ENCODE assay signal across 32 cellular contexts in genomic region chr16:25372716-25373115, GRCh38.
A peak's percentile ranks its signal among the peaks of the same experiment; 100 is the strongest.
DNase-seq lines count a peak whose midpoint lies in the region; ATAC-seq, FAIRE-seq and TF ChIP-seq lines count a peak whose summit lies in the region.
"Had no signal": no experiment of that assay in that cellular context is flagged by ENCODE, and none has a peak within 500 bp of the region (broad histone marks: within the 10 kb centered on the region; RNA-seq: fewer than 3 reads in every experiment).

No MANE protein-coding gene starts in this region.

- H3K56ac ChIP-seq in H9 (ENCODE audit: insufficient read length, low read depth, low read length), result no peak overlapping the region

- no peaks in the 10 kb centered on the region for H3K27me3 ChIP-seq in H9 (ENCODE audit: insufficient read depth, low read length)
- peaks cover 0 to 4% of the 10 kb centered on the region in 2 experiments; a peak in 1 of 5 replicates for H3K27me3 ChIP-seq in HepG2 (ENCODE audit: control insufficient read depth in 1 of 2, insufficient read depth in 2 of 2, low read length in 2 of 2)
- H3K27me3 ChIP-seq: ascending aorta; BLaER1 treated with 17β-estradiol and CSF1 and Interleukin-3, amounts not matched to agents 10 nM and 100 nM; cardiac muscle cell; colonic mucosa; right atrium auricular region had no signal

- no peak overlapping the region for H3K4me2 ChIP-seq in H9 (ENCODE audit: insufficient read depth, insufficient read length, low read length)
- H3K4me2 ChIP-seq in HepG2 (ENCODE audit: low read depth, low read length), result no peak overlapping the region
- H3K4me2 ChIP-seq: PC-9 had no signal

- no peaks in the 10 kb centered on the region for H3K79me2 ChIP-seq in H9 (ENCODE audit: insufficient read depth, low read length)
- H3K79me2 ChIP-seq in HepG2 (ENCODE audit: insufficient read depth, low read length), result no peaks in the 10 kb centered on the region

- H3K9me3 ChIP-seq in H9 (ENCODE audit: control insufficient read depth, low read depth, low read length) (no peaks in the 10 kb centered on the region), HepG2 (ENCODE audit: low read length) (no peaks in the 10 kb centered on the region), mucosa of descending colon (no peaks in the 10 kb centered on the region)
- H3K9me3 ChIP-seq: ascending aorta, colonic mucosa, right atrium auricular region had no signal

- H3K23me2 ChIP-seq in H9 (ENCODE audit: insufficient read length, low read depth, low read length, poor library complexity, severe bottlenecking), result no peaks in the 10 kb centered on the region

- H2BK120ac ChIP-seq in H9 (ENCODE audit: low read depth, low read length, poor library complexity, severe bottlenecking), result no peak overlapping the region

- H3K27ac ChIP-seq in H9 (ENCODE audit: insufficient read length, low read depth, low read length) (no peak overlapping the region), VCaP (no peak overlapping the region), HepG2 (ENCODE audit: extremely low read length, insufficient read depth, low read length) (no peak overlapping the region)
- H3K27ac ChIP-seq: ascending aorta, cardiac muscle cell, colonic mucosa, epithelial cell of prostate, GM23248, PC-9, right atrium auricular region had no signal

- in situ Hi-C loops in HepG2 (cut with HindIII; ENCODE audit: extremely low pct_ligation_motif_present, low pct_unique_long_range_greater_than_20kb), result no loop called here
- in situ Hi-C loops in G401 (cut with HindIII; ENCODE audit: low sequenced_read_pairs), result no loop called here

- H3K79me1 ChIP-seq in H9 (ENCODE audit: insufficient read depth, low read depth, low read length, poor library complexity, severe bottlenecking), result no peaks in the 10 kb centered on the region

- H3K23ac ChIP-seq in H9 (ENCODE audit: insufficient read length, low read depth, low read length), result no peak overlapping the region

- intact Hi-C loops in HepG2 (cut with micrococcal nuclease; ENCODE audit: unreplicated experiment) (no loop called here), mucosa of descending colon (cut with DNase I, micrococcal nuclease) (no loop called here)
- intact Hi-C loops in activated T-helper 2 cell treated with anti-CD3 and anti-CD28 coated beads, Interferon-gamma antibody, Interleukin-2, Interleukin-4, amounts not matched to agents 10 μg/mL and 5 μg/mL and 100 μg/mL, durations not matched to agents 14 hours and 24 hours and 36 hours (cut with micrococcal nuclease), result no loop called here

- TF ChIP-seq RAD21 in HepG2 (CRISPR knock-in tag; IDR thresholded peaks at IDR 0.05), result no peak

- H4K8ac ChIP-seq in H9 (replicated peaks; ENCODE audit: insufficient read length, low read depth, low read length), result no peak overlapping the region

- no peak overlapping the region; a peak in 1 of 7 replicates for H3K27ac Mint-ChIP-seq in H9
- no peak overlapping the region for H3K27ac Mint-ChIP-seq in activated T-helper 2 cell treated with anti-CD3 and anti-CD28 coated beads, Interferon-gamma antibody, Interleukin-2, Interleukin-4, amounts not matched to agents 10 μg/mL and 5 μg/mL and 100 μg/mL, durations not matched to agents 14 hours and 24 hours and 36 hours
- H3K27ac Mint-ChIP-seq: activated CD4-positive, alpha-beta T cell treated with anti-CD3 and anti-CD28 coated beads, Interleukin-2, amount 10 ng/mL, durations not matched to agents 7 days and 5 days; activated naive CD8-positive, alpha-beta T cell treated with anti-CD3 and anti-CD28 coated beads, Interleukin-2, amount 10 ng/mL, durations not matched to agents 7 days and 5 days; activated T-cell treated with anti-CD3 and anti-CD28 coated beads, Interleukin-2, amount 50 U/mL, for 24 hours had no signal

- CTCF ChIA-PET in HepG2 (lab: Yijun Ruan, JAX; ENCODE audit: low intra/inter-chr PET ratio, low total read pairs), result no interaction called here

- no peak for TF ChIP-seq POLR2A in HepG2 (IDR thresholded peaks at IDR 0.05; ENCODE audit: insufficient read depth in 1 of 2, low read depth in 2 of 2, low read length in 2 of 2)

- H3K36me3 Mint-ChIP-seq in H9 (ENCODE audit: insufficient read depth in 1 of 3, low read depth in 3 of 3), result peaks cover 0 to 4% (median 2%) of the 10 kb centered on the region in 3 experiments; a peak in 2 of 7 replicates
- no peaks in the 10 kb centered on the region for H3K36me3 Mint-ChIP-seq in activated T-helper 2 cell treated with anti-CD3 and anti-CD28 coated beads, Interferon-gamma antibody, Interleukin-2, Interleukin-4, amounts not matched to agents 10 μg/mL and 5 μg/mL and 100 μg/mL, durations not matched to agents 14 hours and 24 hours and 36 hours (ENCODE audit: low read depth)
- H3K36me3 Mint-ChIP-seq: activated naive CD8-positive, alpha-beta T cell treated with anti-CD3 and anti-CD28 coated beads, Interleukin-2, amount 10 ng/mL, durations not matched to agents 7 days and 5 days had no signal

- POLR2A ChIA-PET in HepG2 (lab: Yijun Ruan, JAX), result no interaction called here

- H4K20me1 ChIP-seq in H9 (ENCODE audit: control insufficient read depth, insufficient read depth, insufficient read length) (no peaks in the 10 kb centered on the region), HepG2 (ENCODE audit: insufficient read depth, low read length) (no peaks in the 10 kb centered on the region)
- H4K20me1 ChIP-seq: BLaER1 treated with 17β-estradiol and CSF1 and Interleukin-3, amounts not matched to agents 10 nM and 100 nM had no signal

- no peak overlapping the region for H3K4me3 Mint-ChIP-seq in H9
- H3K4me3 Mint-ChIP-seq in activated T-helper 2 cell treated with anti-CD3 and anti-CD28 coated beads, Interferon-gamma antibody, Interleukin-2, Interleukin-4, amounts not matched to agents 10 μg/mL and 5 μg/mL and 100 μg/mL, durations not matched to agents 14 hours and 24 hours and 36 hours (ENCODE audit: low read depth), result no peak overlapping the region
- H3K4me3 Mint-ChIP-seq: activated CD4-positive, alpha-beta T cell treated with anti-CD3 and anti-CD28 coated beads, Interleukin-2, amount 10 ng/mL, durations not matched to agents 7 days and 5 days; activated naive CD8-positive, alpha-beta T cell treated with anti-CD3 and anti-CD28 coated beads, Interleukin-2, amount 10 ng/mL, durations not matched to agents 7 days and 5 days; activated T-cell treated with anti-CD3 and anti-CD28 coated beads, Interleukin-2, amount 50 U/mL, for 24 hours; neural crest cell had no signal

- H3K14ac ChIP-seq in H9 (ENCODE audit: insufficient read depth, low read length), result no peak overlapping the region

- H3K9me3 Mint-ChIP-seq in H9, result no peaks in the 10 kb centered on the region; a peak in 1 of 5 replicates
- H3K9me3 Mint-ChIP-seq in activated T-helper 2 cell treated with anti-CD3 and anti-CD28 coated beads, Interferon-gamma antibody, Interleukin-2, Interleukin-4, amounts not matched to agents 10 μg/mL and 5 μg/mL and 100 μg/mL, durations not matched to agents 14 hours and 24 hours and 36 hours, result no peaks in the 10 kb centered on the region
- H3K9me3 Mint-ChIP-seq: activated CD4-positive, alpha-beta T cell treated with anti-CD3 and anti-CD28 coated beads, Interleukin-2, amount 10 ng/mL, durations not matched to agents 7 days and 5 days had no signal

- H4K91ac ChIP-seq in H9 (ENCODE audit: insufficient read length, low read depth, low read length), result no peak overlapping the region

- BruUV-seq in HepG2 (replicated peaks; lab: Mats Ljungman, UMichigan), result no TSS peak

- no peaks in the 10 kb centered on the region for H3K36me3 ChIP-seq in HepG2 (replicated peaks in 1 of 2; ENCODE audit: control insufficient read depth in 1 of 2, insufficient read depth in 2 of 2, low read length in 2 of 2)
- H3K36me3 ChIP-seq in mucosa of descending colon (ENCODE audit: low read depth), result no peaks in the 10 kb centered on the region
- H3K36me3 ChIP-seq: ascending aorta; BLaER1 treated with 17β-estradiol and CSF1 and Interleukin-3, amounts not matched to agents 10 nM and 100 nM; cardiac muscle cell; colonic mucosa; right atrium auricular region had no signal

- no peak overlapping the region for H2BK12ac ChIP-seq in H9 (ENCODE audit: insufficient read length, low read depth, low read length)

- no peak overlapping the region for H3K18ac ChIP-seq in H9 (ENCODE audit: insufficient read length, low read depth, low read length)

- H3T11ph ChIP-seq in H9 (ENCODE audit: low read length), result no peak overlapping the region

- DNase-seq in H9 (no peak), NAMALWA (ENCODE audit: low spot score) (peak; percentile 8), HepG2 (ENCODE audit: low spot score) (no peak), G401 (ENCODE audit: low spot score) (no peak), nucleus accumbens (lab: John Stamatoyannopoulos, UW) (no peak), mucosa of descending colon (no peak)
- no peak for DNase-seq in activated T-helper 2 cell treated with anti-CD3 and anti-CD28 coated beads, Interferon-gamma antibody, Interleukin-2, Interleukin-4, amounts not matched to agents 10 μg/mL and 5 μg/mL and 100 μg/mL, durations not matched to agents 14 hours and 24 hours and 36 hours (ENCODE audit: low spot score)
- DNase-seq: activated CD4-positive, alpha-beta T cell treated with anti-CD3 and anti-CD28 coated beads, Interleukin-2, amount 10 ng/mL, durations not matched to agents 7 days and 5 days; activated gamma-delta T cell; activated naive CD8-positive, alpha-beta T cell treated with anti-CD3 and anti-CD28 coated beads, Interleukin-2, amount 10 ng/mL, durations not matched to agents 7 days and 5 days; activated T-cell treated with anti-CD3 and anti-CD28 coated beads, Interleukin-2, amount 50 U/mL, for 24 hours; colonic mucosa; DMS53; effector CD8-positive, alpha-beta T cell; GDM1; GM23248; NCI-H1092; NCI-H1694 treated with DMSO at 0.1 percent for 48 hours; NCI-H2171 treated with DMSO at 0.1 percent for 48 hours; NCI-H510A treated with DMSO at 0.1 percent for 48 hours; PC-9; SHP77; stimulated activated CD4-positive, alpha-beta T cell treated with anti-CD3 and anti-CD28 coated beads, Interleukin-2, amount 100 ng/mL, for 24 hours; stimulated activated naive CD8-positive, alpha-beta T cell treated with anti-CD3 and anti-CD28 coated beads, Interleukin-15, Interleukin-2, amounts not matched to agents 100 U/mL and 50 U/mL, for 24 hours; SW 1271 had no signal

- no peak overlapping the region for H3K4ac ChIP-seq in H9 (ENCODE audit: low read depth, low read length)

- H3K9ac ChIP-seq in H9 (ENCODE audit: extremely low read depth, insufficient read length, low read length) (no peak overlapping the region), HepG2 (ENCODE audit: insufficient read depth, low read depth, low read length) (no peak overlapping the region)
- H3K9ac ChIP-seq: BLaER1 treated with 17β-estradiol and CSF1 and Interleukin-3, amounts not matched to agents 10 nM and 100 nM; GM23248 had no signal

- H3K4me3 ChIP-seq in HepG2 (replicated peaks in 1 of 3; ENCODE audit: insufficient read depth in 1 of 3, low read depth in 2 of 3, low read length in 3 of 3) (no peak overlapping the region), mucosa of descending colon (no peak overlapping the region)
- H3K4me3 ChIP-seq: ascending aorta; BLaER1 treated with 17β-estradiol and CSF1 and Interleukin-3, amounts not matched to agents 10 nM and 100 nM; cardiac muscle cell; colonic mucosa; GM23248; PC-9; right atrium auricular region had no signal

- H2BK15ac ChIP-seq in H9 (ENCODE audit: low read depth, low read length), result no peak overlapping the region

- H2AFZ ChIP-seq in H9 (ENCODE audit: low read length) (no peak overlapping the region), HepG2 (ENCODE audit: low read length) (no peak overlapping the region)
- H2AFZ ChIP-seq: GM23248, PC-9 had no signal

- H4K5ac ChIP-seq in H9 (ENCODE audit: insufficient read length, low read depth, low read length), result no peak overlapping the region

- TF ChIP-seq EP300 in HepG2 (IDR thresholded peaks at IDR 0.05; ENCODE audit: low read depth in 2 of 2, low read length in 2 of 2) (no peak), HepG2 (CRISPR knock-in tag; IDR thresholded peaks at IDR 0.05; ENCODE audit: borderline replicate concordance) (no peak)

- no peak overlapping the region for H2BK5ac ChIP-seq in H9 (ENCODE audit: insufficient read length, low read length)

- ATAC-seq in HepG2 (no peak), mucosa of descending colon (no peak)
- ATAC-seq: stimulated activated naive CD8-positive, alpha-beta T cell treated with anti-CD3 and anti-CD28 coated beads, Interleukin-15, Interleukin-2, amounts not matched to agents 100 U/mL and 50 U/mL, for 24 hours had no signal

- TF ChIP-seq CTCF in H9 (conservative IDR thresholded peaks at IDR 0.05) (peak; percentile 58), VCaP (conservative IDR thresholded peaks at IDR 0.05) (peak; percentile 10; the same call in 1 of the 2 replicates), HepG2 (CRISPR knock-in tag; IDR thresholded peaks at IDR 0.05) (peak; percentile 29; the same call in 1 of the 2 replicates), mucosa of descending colon (IDR thresholded peaks at IDR 0.05) (no peak)

- no peak overlapping the region for H2AK5ac ChIP-seq in H9 (ENCODE audit: insufficient read length, low read length)

- FAIRE-seq in HepG2 (lab: Jason Lieb, UNC), result no peak

- no peak overlapping the region for H2BK20ac ChIP-seq in H9 (ENCODE audit: low read depth, low read length, poor library complexity, severe bottlenecking)

- WGBS in H9 (ENCODE audit: extremely low coverage, insufficient read length, low lambda C conversion rate), result no CpG with 5 or more reads among the region's 2 CpGs
- WGBS in HepG2 (ENCODE audit: low lambda C conversion rate), result 11% methylated on average over 2 of the region's 2 CpGs

- peaks cover 14 to 17% of the 10 kb centered on the region in 2 experiments for H3K4me1 Mint-ChIP-seq in H9
- no peaks in the 10 kb centered on the region for H3K4me1 Mint-ChIP-seq in activated T-helper 2 cell treated with anti-CD3 and anti-CD28 coated beads, Interferon-gamma antibody, Interleukin-2, Interleukin-4, amounts not matched to agents 10 μg/mL and 5 μg/mL and 100 μg/mL, durations not matched to agents 14 hours and 24 hours and 36 hours (ENCODE audit: low read depth)
- H3K4me1 Mint-ChIP-seq: activated CD4-positive, alpha-beta T cell treated with anti-CD3 and anti-CD28 coated beads, Interleukin-2, amount 10 ng/mL, durations not matched to agents 7 days and 5 days; activated naive CD8-positive, alpha-beta T cell treated with anti-CD3 and anti-CD28 coated beads, Interleukin-2, amount 10 ng/mL, durations not matched to agents 7 days and 5 days; neural crest cell had no signal

- no peaks in the 10 kb centered on the region; the same call in 1 of the 2 replicates for H3K27me3 Mint-ChIP-seq in H9 (ENCODE audit: low read depth)
- H3K27me3 Mint-ChIP-seq in activated T-helper 2 cell treated with anti-CD3 and anti-CD28 coated beads, Interferon-gamma antibody, Interleukin-2, Interleukin-4, amounts not matched to agents 10 μg/mL and 5 μg/mL and 100 μg/mL, durations not matched to agents 14 hours and 24 hours and 36 hours (ENCODE audit: low read depth), result no peaks in the 10 kb centered on the region
- H3K27me3 Mint-ChIP-seq: activated CD4-positive, alpha-beta T cell treated with anti-CD3 and anti-CD28 coated beads, Interleukin-2, amount 10 ng/mL, durations not matched to agents 7 days and 5 days; activated naive CD8-positive, alpha-beta T cell treated with anti-CD3 and anti-CD28 coated beads, Interleukin-2, amount 10 ng/mL, durations not matched to agents 7 days and 5 days had no signal

- H3K4me1 ChIP-seq in H9 (ENCODE audit: insufficient read depth, low read length) (no peaks in the 10 kb centered on the region), HepG2 (ENCODE audit: insufficient read depth, low read length) (no peaks in the 10 kb centered on the region), mucosa of descending colon (ENCODE audit: low read depth) (no peaks in the 10 kb centered on the region)
- H3K4me1 ChIP-seq: ascending aorta, colonic mucosa, right atrium auricular region had no signal
